ENCODE assay signal across 1 cellular context in the genomic region with DNA sequence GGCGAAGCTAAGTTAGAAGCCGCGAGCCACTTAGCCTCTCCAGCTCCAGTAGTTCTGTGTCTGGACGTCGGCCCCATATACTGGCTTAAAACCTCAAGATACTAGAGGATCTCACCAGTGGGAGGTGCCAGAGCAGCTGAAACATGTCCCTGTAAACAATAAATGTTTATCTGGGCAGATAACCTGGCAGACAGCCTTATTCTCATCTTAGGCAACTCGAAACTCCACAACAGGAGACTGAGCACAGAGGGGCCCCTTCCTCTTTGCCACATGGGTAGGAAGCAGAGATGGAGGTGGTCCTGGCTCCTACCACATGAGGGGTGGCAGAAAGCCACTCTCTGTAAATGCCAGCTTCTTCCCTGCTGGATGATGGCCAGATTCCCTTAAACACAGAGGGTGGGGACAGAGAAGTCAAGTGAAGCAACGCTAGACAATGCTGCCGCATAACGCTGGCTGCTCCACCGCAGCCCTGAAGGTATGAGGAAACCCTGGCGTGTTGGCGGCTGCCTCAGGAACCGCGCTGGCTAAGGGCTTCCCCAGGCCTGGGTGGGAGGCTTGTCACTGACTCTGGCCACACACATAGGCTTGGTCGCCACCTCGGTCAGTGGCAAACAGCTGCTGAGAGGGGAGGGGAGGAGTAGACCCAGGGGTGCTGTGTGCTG.
TF ChIP-seq lines count a peak whose summit lies in the region.

No MANE protein-coding gene starts in this region.

TF ChIP-seq in GM12878, 131 proteins besides CTCF, POLR2A, EP300 and RAD21 (continued from another document):
- TF ChIP-seq, protein P1, sequence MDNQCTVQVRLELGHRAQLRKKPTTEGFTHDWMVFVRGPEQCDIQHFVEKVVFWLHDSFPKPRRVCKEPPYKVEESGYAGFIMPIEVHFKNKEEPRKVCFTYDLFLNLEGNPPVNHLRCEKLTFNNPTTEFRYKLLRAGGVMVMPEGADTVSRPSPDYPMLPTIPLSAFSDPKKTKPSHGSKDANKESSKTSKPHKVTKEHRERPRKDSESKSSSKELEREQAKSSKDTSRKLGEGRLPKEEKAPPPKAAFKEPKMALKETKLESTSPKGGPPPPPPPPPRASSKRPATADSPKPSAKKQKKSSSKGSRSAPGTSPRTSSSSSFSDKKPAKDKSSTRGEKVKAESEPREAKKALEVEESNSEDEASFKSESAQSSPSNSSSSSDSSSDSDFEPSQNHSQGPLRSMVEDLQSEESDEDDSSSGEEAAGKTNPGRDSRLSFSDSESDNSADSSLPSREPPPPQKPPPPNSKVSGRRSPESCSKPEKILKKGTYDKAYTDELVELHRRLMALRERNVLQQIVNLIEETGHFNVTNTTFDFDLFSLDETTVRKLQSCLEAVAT (IDR thresholded peaks at IDR 0.05) = no peak
- TF ChIP-seq EED (IDR thresholded peaks at IDR 0.05; ENCODE audit: low read depth) (peak; percentile 16; the same call in 1 of the 2 replicates), YY1 (IDR thresholded peaks at IDR 0.05; ENCODE audit: low read depth, low read length) (0 out of 2 replicates have a peak, but pooled peaks have one; percentile 4), RUNX3 (IDR thresholded peaks at IDR 0.05; ENCODE audit: low read length) (peak; percentile 24; the same call in 1 of the 2 replicates)
